8 cellular contexts compared by ENCODE assay signal in the genomic region with DNA sequence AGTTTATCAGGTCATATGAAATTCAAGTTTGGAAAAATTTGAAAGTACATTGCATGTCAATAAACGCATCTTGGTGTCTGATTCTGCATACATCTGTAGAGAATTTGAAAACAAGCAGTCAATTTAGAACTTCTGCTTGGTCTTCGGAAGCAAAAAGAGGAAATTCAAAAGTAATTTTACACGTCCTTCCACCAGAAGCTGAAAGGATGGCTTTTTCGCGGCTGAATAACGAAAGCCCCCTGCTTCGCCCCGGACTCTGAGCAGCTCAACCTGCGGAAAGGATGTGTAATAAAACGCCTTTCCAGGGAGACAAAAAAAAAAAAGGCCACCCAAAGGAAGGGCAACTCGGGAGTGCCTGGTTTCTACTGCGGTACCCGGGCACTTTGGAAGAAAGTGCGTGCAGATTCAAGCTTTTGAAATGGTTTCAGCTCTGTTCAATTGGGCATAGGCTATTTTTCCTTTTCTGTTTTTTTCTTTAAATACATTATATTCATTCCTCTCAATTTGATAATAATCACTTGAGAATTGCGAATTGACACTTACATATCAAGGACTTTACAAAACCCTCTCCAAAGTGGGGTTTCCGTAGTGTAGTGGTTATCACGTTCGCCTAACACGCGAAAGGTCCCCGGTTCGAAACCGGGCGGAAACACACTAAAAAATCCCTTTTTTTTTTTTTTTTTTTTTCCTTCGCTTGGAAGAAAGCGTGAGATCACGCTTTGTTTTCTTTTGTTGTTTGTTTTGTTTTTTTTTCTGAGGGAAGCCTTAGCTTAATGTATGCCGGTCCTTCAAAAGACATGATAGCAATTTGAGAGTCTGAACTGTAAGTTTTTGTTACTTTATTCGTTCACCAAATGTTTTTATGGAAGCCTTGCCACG. TPM values are rescaled to one million over a fixed set of nuclear protein-coding genes. Genes with fewer than 3 reads are reported as not detected.
DNase-seq lines count a peak whose midpoint lies in the region; ATAC-seq, FAIRE-seq and TF ChIP-seq lines count a peak whose summit lies in the region.

No MANE protein-coding gene starts in this region.

- TF ChIP-seq CTCF in A549 (IDR thresholded peaks at IDR 0.05) (no peak), upper lobe of left lung (IDR thresholded peaks at IDR 0.05) (no peak)

- ATAC-seq in A549 (peak; percentile 33 to 49; a peak in 3 of 6 replicates), upper lobe of left lung (ENCODE audit: low FRiP score in 2 of 2) (peak in 1 of 2 donors; percentile 61)

- peak overlapping the region; percentile 99 for H3K27ac Mint-ChIP-seq in activated naive CD8-positive, alpha-beta T cell treated with anti-CD3 and anti-CD28 coated beads for 36 hours

- no peaks in the 10 kb centered on the region for H3K9me3 ChIP-seq in A549
- no peaks in the 10 kb centered on the region for H3K9me3 ChIP-seq in SK-N-MC (ENCODE audit: low read depth, low read length)
- H3K9me3 ChIP-seq in upper lobe of left lung, result no peaks in the 10 kb centered on the region

- H3K4me2 ChIP-seq in A549, result peak overlapping the region; percentile 76

- H3K4me3 Mint-ChIP-seq in activated naive CD8-positive, alpha-beta T cell treated with anti-CD3 and anti-CD28 coated beads for 36 hours, result peak overlapping the region; percentile 99

- POLR2A ChIA-PET in A549 (lab: Yijun Ruan, JAX), result interaction anchor here (0.6 to 2.7 kb wide), 9 partner anchors 7 to 1098 kb away, joined by 3 to 18 read pairs (median 6); partner anchors contain the start of genes RPL22L1 and TERC

- peak overlapping the region; percentile 99 for H3K9ac ChIP-seq in SK-N-MC (ENCODE audit: insufficient read length)

- H3K4me3 ChIP-seq in A549 (peak overlapping the region; percentile 90), SK-N-MC (peak overlapping the region; percentile 85), upper lobe of left lung (peak overlapping the region; percentile 69 to 84 (median 78))

- no peaks in the 10 kb centered on the region for H3K27me3 ChIP-seq in upper lobe of left lung

- FAIRE-seq in A549 (lab: Jason Lieb, UNC) (no peak), GM19239 (lab: Jason Lieb, UNC) (no peak)

- CTCF ChIA-PET in A549 (lab: Yijun Ruan, JAX), result interaction anchor here (0.9 to 2.7 kb wide), 2 partner anchors 8 to 37 kb away, joined by 4 to 10 read pairs; partner anchors contain the start of gene TERC

- peaks cover 25% of the 10 kb centered on the region for H3K36me3 Mint-ChIP-seq in activated naive CD8-positive, alpha-beta T cell treated with anti-CD3 and anti-CD28 coated beads for 36 hours

- H3K36me3 ChIP-seq in SK-N-MC (ENCODE audit: insufficient read depth, low read length) (peaks cover 31% of the 10 kb centered on the region), upper lobe of left lung (peaks cover 0 to 20% (median 3%) of the 10 kb centered on the region in 4 donors)

- WGBS in A549 (ENCODE audit: missing lambda C conversion rate), result 2% methylated on average over 30 of the region's 30 CpGs
- 0% methylated on average over 30 of the region's 30 CpGs for WGBS in upper lobe of left lung, 2 donors

- peak overlapping the region; percentile 95 to 98 for H3K27ac ChIP-seq in A549
- H3K27ac ChIP-seq in SK-N-MC, result peak overlapping the region; percentile 95
- peak overlapping the region; percentile 98 to 100 (median 98) for H3K27ac ChIP-seq in upper lobe of left lung

- H3K4me1 ChIP-seq in A549, result peaks cover 15% of the 10 kb centered on the region; the same call in 2 of the 3 replicates
- H3K4me1 ChIP-seq in upper lobe of left lung, result peaks cover 15 to 27% (median 23%) of the 10 kb centered on the region in 4 donors

- peak; percentile 35 to 85 for DNase-seq in A549 (ENCODE audit: low read depth in 1 of 2, low spot score in 1 of 2)
- DNase-seq in GM19239 (ENCODE audit: insufficient read length, low spot score), result peak; percentile 7
- DNase-seq in NCI-H1092 treated with DMSO at 0.1 percent for 48 hours (lab: John Stamatoyannopoulos, UW), result peak; percentile 90
- DNase-seq in SK-N-MC (ENCODE audit: low read depth, low spot score), result peak; percentile 97
- DNase-seq in activated naive CD8-positive, alpha-beta T cell treated with anti-CD3 and anti-CD28 coated beads for 36 hours, result peak; percentile 62
- peak; percentile 84 for DNase-seq in glomerular visceral epithelial cell (ENCODE audit: extremely low spot score)
- DNase-seq in occipital lobe (lab: John Stamatoyannopoulos, UW), result peak; percentile 32
- no peak for DNase-seq in upper lobe of left lung

- TF ChIP-seq POLR2A in A549 (IDR thresholded peaks at IDR 0.05; ENCODE audit: low read length) (no peak), upper lobe of left lung (IDR thresholded peaks at IDR 0.05) (peak in 1 of 4 donors; percentile 35)

- TF ChIP-seq RAD21 in A549 (conservative IDR thresholded peaks at IDR 0.05 in 1 of 2, IDR thresholded peaks at IDR 0.05 in 1 of 2), result no peak

- H3K27me3 Mint-ChIP-seq in activated naive CD8-positive, alpha-beta T cell treated with anti-CD3 and anti-CD28 coated beads for 36 hours, result peaks cover 9% of the 10 kb centered on the region

- TF ChIP-seq EP300 in A549 (IDR thresholded peaks at IDR 0.05), result no peak
- TF ChIP-seq EP300 in upper lobe of left lung (IDR thresholded peaks at IDR 0.05), result no peak

- H3K9me3 Mint-ChIP-seq in activated naive CD8-positive, alpha-beta T cell treated with anti-CD3 and anti-CD28 coated beads for 36 hours, result no peaks in the 10 kb centered on the region

- H3K4me1 Mint-ChIP-seq in activated naive CD8-positive, alpha-beta T cell treated with anti-CD3 and anti-CD28 coated beads for 36 hours, result peaks cover 31% of the 10 kb centered on the region

TF ChIP-seq in A549, 52 proteins besides CTCF, POLR2A, EP300 and RAD21 (continues in another document):
- TF ChIP-seq NPAS2 (CRISPR knock-in tag; IDR thresholded peaks at IDR 0.05; ENCODE audit: borderline replicate concordance) (no peak), JUNB (IDR thresholded peaks at IDR 0.05) (no peak), CBX2 (IDR thresholded peaks at IDR 0.05; ENCODE audit: borderline replicate concordance, low read depth) (no peak), ESRRA (IDR thresholded peaks at IDR 0.05; ENCODE audit: borderline replicate concordance, low read length) (no peak), KDM5A (IDR thresholded peaks at IDR 0.05) (no peak), PHF8 (IDR thresholded peaks at IDR 0.05; ENCODE audit: borderline replicate concordance, low read depth) (no peak), CEBPB (IDR thresholded peaks at IDR 0.05) (peak in 1 of 2 experiments; percentile 32; a peak in 1 of 4 replicates), MAZ (IDR thresholded peaks at IDR 0.05; ENCODE audit: borderline replicate concordance, low read depth, low read length) (no peak), MAFK (IDR thresholded peaks at IDR 0.05; ENCODE audit: partially characterized antibody) (no peak), MYC (IDR thresholded peaks at IDR 0.05; ENCODE audit: borderline replicate concordance, low read length) (no peak; the same call in 1 of the 2 replicates)

RNA-seq across cellular contexts. Expression of gene MYNN, which starts 1.3 kb away (rescaled TPM):
- polyA plus RNA-seq in A549 (2011; rRNA removed) (29.6 and 31.6 TPM in 2 replicates), A549 (2017; fragmentation: RNase III; extraction: RNeasy Plus Mini Kit Qiagen cat#74134 plus additional on column Dnase treatment) (12.0 to 12.8 TPM (median 12.2 TPM) in 3 replicates)
- 6.1 and 6.3 TPM in 2 replicates for polyA plus RNA-seq in A549 (2012; cell fraction: cytosol; rRNA removed)
- polyA plus RNA-seq in A549 (2012; cell fraction: nucleus; rRNA removed), result 3.2 and 4.4 TPM in 2 replicates
- 9.5 and 13.2 TPM in 2 replicates for polyA minus RNA-seq in A549 (2011; rRNA and poly(A)+ RNA removed)
- 10 to 100 TPM; 17.3 to 18.7 TPM for total RNA-seq in activated naive CD8-positive, alpha-beta T cell treated with anti-CD3 and anti-CD28 coated beads for 36 hours
- total RNA-seq in occipital lobe (42.9 TPM), upper lobe of left lung (10 to 100 TPM in 3 of 6 donors, 1 to 10 TPM in 3; 2.3 to 22.5 (median 10.9) TPM)

RNA-seq across cellular contexts. Expression of gene ACTRT3, which starts 2.5 kb away (rescaled TPM):
- 1.8 and 2.3 TPM in 2 replicates for polyA plus RNA-seq in A549 (2011; rRNA removed)
- polyA plus RNA-seq in A549 (2012; cell fraction: cytosol; rRNA removed), result 1.0 and 1.4 TPM in 2 replicates
- polyA plus RNA-seq in A549 (2012; cell fraction: nucleus; rRNA removed), result 0.49 and 1.0 TPM in 2 replicates
- 2.8 to 4.4 TPM (median 3.3 TPM) in 3 replicates for polyA plus RNA-seq in A549 (2017; fragmentation: RNase III; extraction: RNeasy Plus Mini Kit Qiagen cat#74134 plus additional on column Dnase treatment)
- polyA minus RNA-seq in A549 (2011; rRNA and poly(A)+ RNA removed), result 1.1 and 2.4 TPM in 2 replicates
- total RNA-seq in activated naive CD8-positive, alpha-beta T cell treated with anti-CD3 and anti-CD28 coated beads for 36 hours, result 1 to 10 TPM; 1.2 to 1.7 TPM
- 3.3 TPM for total RNA-seq in occipital lobe
- 1 to 10 TPM in 4 of 6 donors, under 1 TPM in 2; 0.55 to 6.3 (median 1.7) TPM for total RNA-seq in upper lobe of left lung

RNA-seq across cellular contexts. Expression of gene TERC, which starts 7.0 kb away (rescaled TPM):
- polyA plus RNA-seq in A549 (2011; rRNA removed), result 2.2 TPM in 1 of 2 replicates, not detected in the other
- 0.71 TPM in 2 replicates for polyA plus RNA-seq in A549 (2012; cell fraction: cytosol; rRNA removed)
- polyA plus RNA-seq in A549 (2012; cell fraction: nucleus; rRNA removed), result 3.6 and 7.1 TPM in 2 replicates
- 0.25 TPM in 1 of 3 replicates, not detected in the others for polyA plus RNA-seq in A549 (2017; fragmentation: RNase III; extraction: RNeasy Plus Mini Kit Qiagen cat#74134 plus additional on column Dnase treatment)
- polyA minus RNA-seq in A549 (2011; rRNA and poly(A)+ RNA removed), result 63.4 and 271 TPM in 2 replicates
- 10 to 100 TPM; 16.0 to 20.0 TPM for total RNA-seq in activated naive CD8-positive, alpha-beta T cell treated with anti-CD3 and anti-CD28 coated beads for 36 hours
- 102 TPM for total RNA-seq in occipital lobe
- total RNA-seq in upper lobe of left lung, result 10 to 100 TPM in 5 of 6 donors, not detected in 1; 16.6 to 96.4 (median 41.9) TPM

RNA-seq across cellular contexts. Expression of gene LRRIQ4, which starts 40.8 kb away (rescaled TPM):
- polyA plus RNA-seq in A549 (2011; rRNA removed) (not detected in 2 replicates), A549 (2017; fragmentation: RNase III; extraction: RNeasy Plus Mini Kit Qiagen cat#74134 plus additional on column Dnase treatment) (not detected in 3 replicates)
- not detected in 2 replicates for polyA plus RNA-seq in A549 (2012; cell fraction: cytosol; rRNA removed)
- polyA plus RNA-seq in A549 (2012; cell fraction: nucleus; rRNA removed), result not detected in 2 replicates
- not detected in 2 replicates for polyA minus RNA-seq in A549 (2011; rRNA and poly(A)+ RNA removed)
- total RNA-seq in activated naive CD8-positive, alpha-beta T cell treated with anti-CD3 and anti-CD28 coated beads for 36 hours, result under 1 TPM; 0.18 to 0.49 TPM
- total RNA-seq in occipital lobe (0.31 TPM), upper lobe of left lung (under 1 TPM in 2 of 6 donors, not detected in 4; 0.22 to 0.24 TPM)

RNA-seq across cellular contexts. Expression of gene LRRC34, which starts 40.8 kb away (rescaled TPM):
- polyA plus RNA-seq in A549 (2011; rRNA removed) (not detected in 2 replicates), A549 (2017; fragmentation: RNase III; extraction: RNeasy Plus Mini Kit Qiagen cat#74134 plus additional on column Dnase treatment) (not detected in 3 replicates)
- polyA plus RNA-seq in A549 (2012; cell fraction: cytosol; rRNA removed), result not detected in 2 replicates
- not detected in 2 replicates for polyA plus RNA-seq in A549 (2012; cell fraction: nucleus; rRNA removed)
- polyA minus RNA-seq in A549 (2011; rRNA and poly(A)+ RNA removed), result not detected in 2 replicates
- total RNA-seq in activated naive CD8-positive, alpha-beta T cell treated with anti-CD3 and anti-CD28 coated beads for 36 hours, result 1 to 10 TPM; 4.0 to 4.4 TPM
- total RNA-seq in occipital lobe (8.1 TPM), upper lobe of left lung (10 to 100 TPM in 1 of 6 donors, 1 to 10 TPM in 4, under 1 TPM in 1; 0.78 to 12.9 (median 3.9) TPM)

Comparison
In these comparisons a context has a peak if more than half of its experiments do, and no peak if none do; other contexts are left out.
1. DNase-seq: peak in A549 (2 of 2), GM19239 (single experiment), NCI-H1092 treated with DMSO at 0.1 percent for 48 hours (single experiment), SK-N-MC (single experiment), activated naive CD8-positive, alpha-beta T cell treated with anti-CD3 and anti-CD28 coated beads for 36 hours (single experiment), glomerular visceral epithelial cell (single experiment) and occipital lobe (single experiment); none in upper lobe of left lung (0 of 2).
2. Peak in every context shown above with its lines, with median percentiles within 50 percentile points of each other: H3K27ac ChIP-seq and H3K4me3 ChIP-seq.